ENCODE assay signal across 1 cellular context in the genomic region with DNA sequence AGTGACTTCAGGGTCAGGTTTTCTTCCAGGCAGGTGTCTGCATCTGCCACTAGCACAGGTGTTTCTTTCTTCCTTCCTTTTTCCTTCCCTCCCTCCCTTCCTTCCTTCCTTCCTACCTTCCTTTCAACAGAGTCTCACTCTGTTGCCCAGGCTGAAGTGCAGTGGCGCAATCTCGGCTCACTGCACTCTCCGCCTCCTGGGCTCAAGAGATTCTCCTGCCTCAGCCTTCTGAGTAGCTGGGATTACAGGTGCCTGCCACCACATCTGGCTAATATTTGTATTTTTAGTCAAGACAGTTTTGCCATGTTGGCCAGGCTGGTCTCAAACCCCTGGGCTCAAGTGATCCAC. TPM values are rescaled to one million over a fixed set of nuclear protein-coding genes. Genes with fewer than 3 reads are reported as not detected.
"Had no signal": no experiment of that assay in that cellular context is flagged by ENCODE, and none has a peak within 500 bp of the region (broad histone marks: within the 10 kb centered on the region; RNA-seq: fewer than 3 reads in every experiment).

No MANE protein-coding gene starts in this region.

RNA-seq across cellular contexts. Expression of gene ECHDC3, which starts 53.8 kb away (rescaled TPM):
- total RNA-seq: activated T-helper 2 cell treated with anti-CD3 and anti-CD28 coated beads, Interferon-gamma antibody, Interleukin-2, Interleukin-4, amounts not matched to agents 10 μg/mL and 5 μg/mL and 100 μg/mL, durations not matched to agents 14 hours and 24 hours and 36 hours had no signal
